8 cellular contexts compared by ENCODE assay signal in the genomic region with DNA sequence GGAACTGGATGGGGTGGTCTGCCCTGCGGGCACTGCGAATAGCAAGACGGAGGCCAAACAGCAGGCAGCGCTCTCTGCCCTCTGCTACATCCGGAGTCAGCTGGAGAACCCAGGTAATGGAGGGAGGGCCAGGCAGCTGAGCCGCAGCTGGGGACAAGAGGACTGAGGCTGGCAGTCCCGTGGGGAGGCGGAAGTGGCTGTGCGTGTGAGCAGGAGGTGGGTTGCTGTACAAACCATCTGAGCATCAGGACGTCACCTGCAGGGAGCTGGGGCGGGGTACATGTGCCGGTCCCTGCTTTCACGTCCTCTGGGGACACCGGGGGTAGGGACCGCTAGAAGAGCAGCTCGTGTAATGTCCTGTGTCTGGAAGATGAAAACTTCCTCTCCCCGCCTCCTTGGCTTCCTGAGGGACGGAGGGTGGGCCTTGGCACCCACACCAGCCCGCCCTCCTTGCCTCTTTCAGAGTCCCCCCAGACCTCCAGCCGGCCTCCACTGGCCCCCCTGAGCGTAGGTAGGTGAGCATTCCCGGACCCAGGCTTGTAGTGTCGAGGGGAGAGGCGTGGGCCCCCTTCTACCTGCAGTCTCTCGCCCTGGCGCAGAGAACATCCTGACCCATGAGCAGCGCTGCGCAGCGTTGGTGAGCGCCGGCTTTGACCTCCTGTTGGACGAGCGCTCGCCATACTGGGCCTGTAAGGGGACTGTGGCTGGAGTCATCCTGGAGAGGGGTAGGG. TPM values are rescaled to one million over a fixed set of nuclear protein-coding genes. Genes with fewer than 3 reads are reported as not detected.
DNase-seq lines count a peak whose midpoint lies in the region; ATAC-seq and TF ChIP-seq lines count a peak whose summit lies in the region.

No MANE protein-coding gene starts in this region.

- H3K9me3 ChIP-seq in mucosa of descending colon, result no peaks in the 10 kb centered on the region

- peak overlapping the region; percentile 32 for H3K4me3 Mint-ChIP-seq in activated CD4-positive, alpha-beta memory T cell treated with anti-CD3 and anti-CD28 coated beads, Interleukin-2, amount 10 ng/mL, durations not matched to agents 7 days and 5 days

- no peaks in the 10 kb centered on the region for H3K27me3 Mint-ChIP-seq in activated CD4-positive, alpha-beta memory T cell treated with anti-CD3 and anti-CD28 coated beads, Interleukin-2, amount 10 ng/mL, durations not matched to agents 7 days and 5 days

- ATAC-seq in HG03175 (IDR thresholded peaks at IDR 0.05; ENCODE audit: unreplicated experiment), result peak; percentile 65
- ATAC-seq in mucosa of descending colon, result peak; percentile 38
- no peak for ATAC-seq in GM21528 (IDR thresholded peaks at IDR 0.05; ENCODE audit: low FRiP score, unreplicated experiment)
- ATAC-seq in HG03439 (IDR thresholded peaks at IDR 0.05; ENCODE audit: unreplicated experiment), result no peak

- H3K36me3 Mint-ChIP-seq in activated CD4-positive, alpha-beta memory T cell treated with anti-CD3 and anti-CD28 coated beads, Interleukin-2, amount 10 ng/mL, durations not matched to agents 7 days and 5 days (ENCODE audit: low read depth), result no peaks in the 10 kb centered on the region

- no peaks in the 10 kb centered on the region for H3K36me3 ChIP-seq in mucosa of descending colon (ENCODE audit: low read depth)

- H3K4me1 ChIP-seq in mucosa of descending colon (ENCODE audit: low read depth), result no peaks in the 10 kb centered on the region

- peak; percentile 57 for DNase-seq in GM13977 (ENCODE audit: low spot score)
- DNase-seq in activated CD4-positive, alpha-beta memory T cell treated with anti-CD3 and anti-CD28 coated beads, Interleukin-2, amount 10 ng/mL, durations not matched to agents 7 days and 5 days, result peak; percentile 55
- DNase-seq in mucosa of descending colon, result peak in 1 of 3 donors; percentile 56
- DNase-seq in foreskin melanocyte, result no peak
- DNase-seq in COLO829 (ENCODE audit: low spot score), result no peak

- H3K4me1 Mint-ChIP-seq in activated CD4-positive, alpha-beta memory T cell treated with anti-CD3 and anti-CD28 coated beads, Interleukin-2, amount 10 ng/mL, durations not matched to agents 7 days and 5 days, result peaks cover 19% of the 10 kb centered on the region

- CTCF ChIA-PET in activated CD4-positive, alpha-beta memory T cell treated with anti-CD3 and anti-CD28 coated beads, Interleukin-2, amount 10 ng/mL, durations not matched to agents 7 days and 5 days (lab: Charles Lee), result interaction anchor here (1.1 kb wide), 1 partner anchor 8 kb away, joined by 5 read pairs; a partner anchor contains a TSS

- H3K27ac Mint-ChIP-seq in activated CD4-positive, alpha-beta memory T cell treated with anti-CD3 and anti-CD28 coated beads, Interleukin-2, amount 10 ng/mL, durations not matched to agents 7 days and 5 days, result no peak overlapping the region

- in situ Hi-C loops in GM13977 (cut with MboI; ENCODE audit: low pct_unique_long_range_greater_than_20kb, low sequenced_read_pairs, unreplicated experiment), result no loop called here

- H3K4me3 ChIP-seq in mucosa of descending colon, result no peak overlapping the region

- intact Hi-C loops in mucosa of descending colon (cut with DNase I, micrococcal nuclease), result no loop called here

- TF ChIP-seq CTCF in GM13977 (IDR thresholded peaks at IDR 0.05; ENCODE audit: extremely low read depth, insufficient read depth, missing control alignments), result no peak
- no peak for TF ChIP-seq CTCF in mucosa of descending colon (IDR thresholded peaks at IDR 0.05)

- H3K9me3 Mint-ChIP-seq in activated CD4-positive, alpha-beta memory T cell treated with anti-CD3 and anti-CD28 coated beads, Interleukin-2, amount 10 ng/mL, durations not matched to agents 7 days and 5 days, result no peaks in the 10 kb centered on the region

- POLR2A ChIA-PET in activated CD4-positive, alpha-beta memory T cell treated with anti-CD3 and anti-CD28 coated beads, Interleukin-2, amount 10 ng/mL, durations not matched to agents 7 days and 5 days (lab: Charles Lee), result no interaction called here

RNA-seq across cellular contexts. Expression of a gene that starts 3.7 kb away (rescaled TPM):
- total RNA-seq in activated CD4-positive, alpha-beta memory T cell treated with anti-CD3 and anti-CD28 coated beads, Interleukin-2, amount 10 ng/mL, durations not matched to agents 7 days and 5 days, result not detected
- under 1 TPM; 0.14 to 0.41 (median 0.26) TPM for total RNA-seq in mucosa of descending colon

RNA-seq across cellular contexts. Expression of a gene that starts 7.8 kb away (rescaled TPM):
- 10 to 100 TPM; 47.2 to 51.9 TPM for total RNA-seq in activated CD4-positive, alpha-beta memory T cell treated with anti-CD3 and anti-CD28 coated beads, Interleukin-2, amount 10 ng/mL, durations not matched to agents 7 days and 5 days
- total RNA-seq in mucosa of descending colon, result 10 to 100 TPM; 35.0 to 49.7 (median 42.2) TPM

RNA-seq across cellular contexts. Expression of a gene that starts 45.2 kb away (rescaled TPM):
- not detected for total RNA-seq in activated CD4-positive, alpha-beta memory T cell treated with anti-CD3 and anti-CD28 coated beads, Interleukin-2, amount 10 ng/mL, durations not matched to agents 7 days and 5 days
- total RNA-seq in mucosa of descending colon, result not detected

RNA-seq across cellular contexts. Expression of a gene that starts 49.5 kb away (rescaled TPM):
- total RNA-seq in activated CD4-positive, alpha-beta memory T cell treated with anti-CD3 and anti-CD28 coated beads, Interleukin-2, amount 10 ng/mL, durations not matched to agents 7 days and 5 days, result not detected
- total RNA-seq in mucosa of descending colon, result under 1 TPM in 1 of 3 donors, not detected in 2; 0.95 TPM

RNA-seq across cellular contexts. Expression of a gene that starts 49.7 kb away (rescaled TPM):
- total RNA-seq in activated CD4-positive, alpha-beta memory T cell treated with anti-CD3 and anti-CD28 coated beads, Interleukin-2, amount 10 ng/mL, durations not matched to agents 7 days and 5 days, result 10 to 100 TPM; 15.2 to 16.3 TPM
- 10 to 100 TPM in 2 of 3 donors, 1 to 10 TPM in 1; 7.2 to 21.3 (median 11.0) TPM for total RNA-seq in mucosa of descending colon

Comparison
In these comparisons a context has a peak if more than half of its experiments do, and no peak if none do; other contexts are left out.
1. DNase-seq: peak in GM13977 (single experiment) and activated CD4-positive, alpha-beta memory T cell treated with anti-CD3 and anti-CD28 coated beads, Interleukin-2, amount 10 ng/mL, durations not matched to agents 7 days and 5 days (single experiment); none in foreskin melanocyte (single experiment) and COLO829 (single experiment).
2. ATAC-seq: peak in HG03175 (single experiment) and mucosa of descending colon (single experiment); none in GM21528 (single experiment) and HG03439 (single experiment).